Comparison of ENCODE assay signal across 1 cellular context in genomic region chr12:62211510-62211909, GRCh38.
TF ChIP-seq lines count a peak whose summit lies in the region.

No MANE protein-coding gene starts in this region.

TF ChIP-seq in K562, 482 proteins besides CTCF, POLR2A, EP300 and RAD21:
- TF ChIP-seq CEBPG (CRISPR knock-in tag; IDR thresholded peaks at IDR 0.05) (no peak), CEBPG (tag; conservative IDR thresholded peaks at IDR 0.05 in 1 of 2, IDR thresholded peaks at IDR 0.05 in 1 of 2) (0 out of 4 replicates have a peak, but pooled peaks of 1 of the 2 experiments have one; percentile 21), ZBTB11 (CRISPR knock-in tag; IDR thresholded peaks at IDR 0.05) (no peak), MYNN (IDR thresholded peaks at IDR 0.05) (peak; percentile 89), MYNN (CRISPR knock-in tag; IDR thresholded peaks at IDR 0.05) (no peak), MBD2 (IDR thresholded peaks at IDR 0.05; ENCODE audit: borderline replicate concordance, low read depth) (no peak), CEBPB (tag; IDR thresholded peaks at IDR 0.05) (peak; percentile 91), FOSL1 (tag; conservative IDR thresholded peaks at IDR 0.05) (0 out of 2 replicates have a peak, but pooled peaks have one; percentile 20), POU5F1 (IDR thresholded peaks at IDR 0.05; ENCODE audit: borderline replicate concordance, low read depth, low read length, partially characterized antibody) (no peak), ARNT (IDR thresholded peaks at IDR 0.05) (no peak)
